ENCODE assay signal across 1 cellular context in the genomic region with DNA sequence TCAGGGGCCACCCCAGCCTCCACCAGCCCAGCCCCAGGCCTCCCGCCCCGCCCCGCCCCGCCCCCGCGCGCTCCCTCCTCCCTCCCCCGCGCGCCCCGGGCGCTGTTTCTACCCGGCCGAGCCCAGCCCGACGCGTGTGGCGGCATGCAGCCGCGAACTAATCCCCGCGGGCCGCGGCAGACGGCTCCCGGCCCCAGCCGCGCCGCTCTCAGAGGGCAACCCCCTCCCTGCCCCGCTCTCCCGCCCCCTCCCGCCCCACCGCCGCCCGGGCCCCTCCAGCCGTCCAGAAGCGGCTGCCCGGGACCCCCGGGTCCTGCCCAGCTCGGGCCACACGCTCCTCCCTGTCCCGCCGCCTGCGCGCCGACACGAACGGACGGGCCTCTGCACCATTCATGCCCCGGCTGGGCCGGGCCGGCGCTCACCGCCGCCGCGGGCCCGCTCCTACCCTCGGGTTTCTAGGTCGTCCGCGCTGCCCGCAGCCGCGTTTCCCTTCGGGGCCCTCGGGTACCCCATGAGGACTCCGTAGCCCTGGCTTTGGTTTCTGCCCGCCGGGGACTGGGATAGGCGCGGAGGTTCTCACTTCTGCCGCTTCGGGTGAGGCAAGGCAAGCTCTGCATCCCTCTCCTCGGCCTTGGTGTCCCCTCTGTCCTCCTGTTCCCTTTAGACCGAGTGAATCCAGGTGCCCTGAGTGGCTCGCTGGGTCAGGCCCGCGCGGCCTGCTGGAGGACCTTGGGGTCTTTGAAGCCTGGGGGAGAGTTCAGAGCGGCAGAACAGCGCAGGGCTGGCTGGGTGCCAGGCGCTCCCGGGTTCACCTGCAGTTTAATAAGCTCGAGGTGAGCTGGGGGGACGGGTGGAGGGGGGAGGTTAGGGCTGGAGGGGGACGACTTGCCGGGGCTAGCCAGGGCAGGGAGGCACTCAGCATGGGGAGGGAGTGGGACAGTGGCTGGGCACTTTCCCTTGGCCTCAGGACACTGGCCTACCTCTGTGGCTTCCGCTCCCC.
TF ChIP-seq lines count a peak whose summit lies in the region.

No MANE protein-coding gene starts in this region.

TF ChIP-seq in GM12878, 131 proteins besides CTCF, POLR2A, EP300 and RAD21 (continued from another document):
- TF ChIP-seq, protein P1, sequence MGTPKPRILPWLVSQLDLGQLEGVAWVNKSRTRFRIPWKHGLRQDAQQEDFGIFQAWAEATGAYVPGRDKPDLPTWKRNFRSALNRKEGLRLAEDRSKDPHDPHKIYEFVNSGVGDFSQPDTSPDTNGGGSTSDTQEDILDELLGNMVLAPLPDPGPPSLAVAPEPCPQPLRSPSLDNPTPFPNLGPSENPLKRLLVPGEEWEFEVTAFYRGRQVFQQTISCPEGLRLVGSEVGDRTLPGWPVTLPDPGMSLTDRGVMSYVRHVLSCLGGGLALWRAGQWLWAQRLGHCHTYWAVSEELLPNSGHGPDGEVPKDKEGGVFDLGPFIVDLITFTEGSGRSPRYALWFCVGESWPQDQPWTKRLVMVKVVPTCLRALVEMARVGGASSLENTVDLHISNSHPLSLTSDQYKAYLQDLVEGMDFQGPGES (IDR thresholded peaks at IDR 0.05) = no peak
- TF ChIP-seq MYC (IDR thresholded peaks at IDR 0.05; ENCODE audit: insufficient read depth, insufficient read length, insufficient replicate concordance, low read length, severe bottlenecking) = no peak
- no peak for TF ChIP-seq ZBED1 (IDR thresholded peaks at IDR 0.05; ENCODE audit: borderline replicate concordance)
- TF ChIP-seq KLF5 (IDR thresholded peaks at IDR 0.05; ENCODE audit: partially characterized antibody) = no peak
- TF ChIP-seq, protein P2, sequence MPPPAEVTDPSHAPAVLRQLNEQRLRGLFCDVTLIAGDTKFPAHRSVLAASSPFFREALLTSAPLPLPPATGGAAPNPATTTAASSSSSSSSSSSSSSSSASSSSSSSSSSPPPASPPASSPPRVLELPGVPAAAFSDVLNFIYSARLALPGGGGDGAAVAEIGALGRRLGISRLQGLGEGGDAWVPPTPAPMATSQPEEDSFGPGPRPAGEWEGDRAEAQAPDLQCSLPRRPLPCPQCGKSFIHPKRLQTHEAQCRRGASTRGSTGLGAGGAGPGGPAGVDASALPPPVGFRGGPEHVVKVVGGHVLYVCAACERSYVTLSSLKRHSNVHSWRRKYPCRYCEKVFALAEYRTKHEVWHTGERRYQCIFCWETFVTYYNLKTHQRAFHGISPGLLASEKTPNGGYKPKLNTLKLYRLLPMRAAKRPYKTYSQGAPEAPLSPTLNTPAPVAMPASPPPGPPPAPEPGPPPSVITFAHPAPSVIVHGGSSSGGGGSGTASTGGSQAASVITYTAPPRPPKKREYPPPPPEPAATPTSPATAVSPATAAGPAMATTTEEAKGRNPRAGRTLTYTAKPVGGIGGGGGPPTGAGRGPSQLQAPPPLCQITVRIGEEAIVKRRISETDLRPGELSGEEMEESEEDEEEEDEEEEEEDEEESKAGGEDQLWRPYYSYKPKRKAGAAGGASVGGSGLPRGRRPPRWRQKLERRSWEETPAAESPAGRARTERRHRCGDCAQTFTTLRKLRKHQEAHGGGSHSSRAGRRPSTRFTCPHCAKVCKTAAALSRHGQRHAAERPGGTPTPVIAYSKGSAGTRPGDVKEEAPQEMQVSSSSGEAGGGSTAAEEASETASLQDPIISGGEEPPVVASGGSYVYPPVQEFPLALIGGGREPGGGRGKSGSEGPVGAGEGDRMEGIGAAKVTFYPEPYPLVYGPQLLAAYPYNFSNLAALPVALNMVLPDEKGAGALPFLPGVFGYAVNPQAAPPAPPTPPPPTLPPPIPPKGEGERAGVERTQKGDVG (CRISPR knock-in tag; IDR thresholded peaks at IDR 0.05) = no peak
